In genomic region chr2:148179724-148180123, GRCh38 we compare ENCODE assay signal across 24 cellular contexts.
DNase-seq lines count a peak whose midpoint lies in the region; ATAC-seq, FAIRE-seq and TF ChIP-seq lines count a peak whose summit lies in the region.
"Had no signal": no experiment of that assay in that cellular context is flagged by ENCODE, and none has a peak within 500 bp of the region (broad histone marks: within the 10 kb centered on the region; RNA-seq: fewer than 3 reads in every experiment).

No MANE protein-coding gene starts in this region.

- H3K27me3 ChIP-seq in HepG2 (ENCODE audit: control insufficient read depth in 1 of 2, insufficient read depth in 2 of 2, low read length in 2 of 2) (no peaks in the 10 kb centered on the region), right lobe of liver (no peaks in the 10 kb centered on the region), K562 (ENCODE audit: control insufficient read depth in 2 of 2, insufficient read depth in 2 of 2, low read length in 2 of 2) (no peaks in the 10 kb centered on the region), neural progenitor cell (no peaks in the 10 kb centered on the region), upper lobe of right lung (no peaks in the 10 kb centered on the region), prostate gland (replicated peaks; ENCODE audit: insufficient read depth) (no peaks in the 10 kb centered on the region)
- H3K27me3 ChIP-seq: BLaER1 treated with 17β-estradiol and CSF1 and Interleukin-3, amounts not matched to agents 10 nM and 100 nM had no signal

- H3K36me3 ChIP-seq in HepG2 (replicated peaks in 1 of 2; ENCODE audit: control insufficient read depth in 1 of 2, insufficient read depth in 2 of 2, low read length in 2 of 2) (peaks cover 0 to 3% of the 10 kb centered on the region in 2 experiments; a peak in 1 of 5 replicates), right lobe of liver (no peaks in the 10 kb centered on the region), K562 (ENCODE audit: control insufficient read depth, insufficient read depth, low read length) (no peaks in the 10 kb centered on the region), neural progenitor cell (peaks cover 5% of the 10 kb centered on the region), upper lobe of right lung (peaks cover 12% of the 10 kb centered on the region), prostate gland (no peaks in the 10 kb centered on the region)

- peaks cover 3% of the 10 kb centered on the region for H3K36me3 Mint-ChIP-seq in neural progenitor cell

- in situ Hi-C loops in HepG2 (cut with HindIII; ENCODE audit: extremely low pct_ligation_motif_present, low pct_unique_long_range_greater_than_20kb): no loop called here
- in situ Hi-C loops in K562 (cut with MboI): no loop called here

- H3F3A ChIP-seq in neural progenitor cell (ENCODE audit: low read depth): no peaks in the 10 kb centered on the region

- H3K4me3 ChIP-seq in HepG2 (replicated peaks in 1 of 3; ENCODE audit: insufficient read depth in 1 of 3, low read depth in 2 of 3, low read length in 3 of 3) (no peak overlapping the region), right lobe of liver (no peak overlapping the region), K562 (no peak overlapping the region), neural progenitor cell (no peak overlapping the region), upper lobe of right lung (no peak overlapping the region), prostate gland (no peak overlapping the region)
- H3K4me3 ChIP-seq: A549; BLaER1 treated with 17β-estradiol and CSF1 and Interleukin-3, amounts not matched to agents 10 nM and 100 nM; GM12878 had no signal

- POLR2A ChIA-PET in HepG2 (lab: Yijun Ruan, JAX) (no interaction called here), K562 (lab: Yijun Ruan, JAX) (no interaction called here)

- H3K9me1 ChIP-seq in K562 (ENCODE audit: control insufficient read depth, insufficient read depth, low read length): no peaks in the 10 kb centered on the region

- TF ChIP-seq EP300 in HepG2 (IDR thresholded peaks at IDR 0.05; ENCODE audit: low read depth in 2 of 2, low read length in 2 of 2): no peak
- TF ChIP-seq EP300 in HepG2 (CRISPR knock-in tag; IDR thresholded peaks at IDR 0.05; ENCODE audit: borderline replicate concordance): no peak
- no peak for TF ChIP-seq EP300 in K562 (IDR thresholded peaks at IDR 0.05; ENCODE audit: low read length)

- CTCF ChIA-PET in HepG2 (lab: Yijun Ruan, JAX; ENCODE audit: low intra/inter-chr PET ratio, low total read pairs) (no interaction called here), K562 (lab: Yijun Ruan, JAX; ENCODE audit: low intra/inter-chr PET ratio) (no interaction called here)

- TF ChIP-seq POLR2A in HepG2 (IDR thresholded peaks at IDR 0.05; ENCODE audit: insufficient read depth in 1 of 2, low read depth in 2 of 2, low read length in 2 of 2) (no peak), right lobe of liver (IDR thresholded peaks at IDR 0.05) (no peak), K562 (conservative IDR thresholded peaks at IDR 0.05) (no peak), prostate gland (IDR thresholded peaks at IDR 0.05) (no peak)

- H3K27me3 Mint-ChIP-seq in neural progenitor cell (ENCODE audit: insufficient read depth, low read depth): no peaks in the 10 kb centered on the region
- H3K27me3 Mint-ChIP-seq: B cell; CD4-positive, alpha-beta T cell had no signal

- intact Hi-C loops in HepG2 (cut with micrococcal nuclease; ENCODE audit: unreplicated experiment): no loop called here
- intact Hi-C loops in right lobe of liver (cut with DNase I): no loop called here
- intact Hi-C loops in K562 (cut with micrococcal nuclease): no loop called here
- intact Hi-C loops in upper lobe of right lung (cut with DNase I): no loop called here
- intact Hi-C loops in prostate gland (cut with DNase I): no loop called here

- no peaks in the 10 kb centered on the region for H3K4me1 Mint-ChIP-seq in neural progenitor cell
- H3K4me1 Mint-ChIP-seq: B cell had no signal

- no peaks in the 10 kb centered on the region for H3K79me2 ChIP-seq in HepG2 (ENCODE audit: insufficient read depth, low read length)
- no peaks in the 10 kb centered on the region for H3K79me2 ChIP-seq in K562 (ENCODE audit: control insufficient read depth, insufficient read depth, low read length)
- H3K79me2 ChIP-seq in neural progenitor cell (ENCODE audit: low read depth): no peaks in the 10 kb centered on the region

- TF ChIP-seq RAD21 in HepG2 (CRISPR knock-in tag; IDR thresholded peaks at IDR 0.05): no peak
- no peak for TF ChIP-seq RAD21 in K562 (CRISPR knock-in tag; conservative IDR thresholded peaks at IDR 0.05 in 1 of 2, IDR thresholded peaks at IDR 0.05 in 1 of 2)

- no peak overlapping the region for H2AFZ ChIP-seq in HepG2 (ENCODE audit: low read length)
- no peak overlapping the region for H2AFZ ChIP-seq in K562 (ENCODE audit: low read depth, low read length)
- H2AFZ ChIP-seq in neural progenitor cell (replicated peaks): no peak overlapping the region

- H3K4me3 Mint-ChIP-seq in neural progenitor cell: no peak overlapping the region
- H3K4me3 Mint-ChIP-seq: B cell; CD4-positive, alpha-beta T cell; CD8-positive, alpha-beta T cell had no signal

- no peaks in the 10 kb centered on the region for H3K9me3 Mint-ChIP-seq in neural progenitor cell
- H3K9me3 Mint-ChIP-seq: CD4-positive, alpha-beta T cell; CD8-positive, alpha-beta T cell had no signal

- H3K4me2 ChIP-seq in HepG2 (ENCODE audit: low read depth, low read length): no peak overlapping the region
- no peak overlapping the region for H3K4me2 ChIP-seq in K562 (ENCODE audit: insufficient read depth, low read length)
- H3K4me2 ChIP-seq in neural progenitor cell: no peak overlapping the region
- H3K4me2 ChIP-seq: A549; BLaER1 treated with 17β-estradiol and CSF1 and Interleukin-3, amounts not matched to agents 10 nM and 100 nM had no signal

- no peak overlapping the region for H3K27ac ChIP-seq in HepG2 (ENCODE audit: extremely low read length, insufficient read depth, low read length)
- H3K27ac ChIP-seq in right lobe of liver: no peak overlapping the region
- no peak overlapping the region for H3K27ac ChIP-seq in K562 (ENCODE audit: extremely low read depth, low read depth, low read length)
- H3K27ac ChIP-seq in neural progenitor cell: peak overlapping the region; percentile 5
- H3K27ac ChIP-seq in upper lobe of right lung: no peak overlapping the region
- no peak overlapping the region for H3K27ac ChIP-seq in prostate gland
- H3K27ac ChIP-seq: 22Rv1; A549; BLaER1 treated with 17β-estradiol and CSF1 and Interleukin-3, amounts not matched to agents 10 nM and 100 nM; C4-2B had no signal

- no peak overlapping the region for H3K27ac Mint-ChIP-seq in neural progenitor cell
- H3K27ac Mint-ChIP-seq: B cell; CD4-positive, alpha-beta T cell; CD8-positive, alpha-beta T cell had no signal

- no TSS peak for BruUV-seq in HepG2 (replicated peaks; lab: Mats Ljungman, UMichigan)
- no TSS peak for BruUV-seq in K562 (replicated peaks; lab: Mats Ljungman, UMichigan)

- FAIRE-seq in HepG2 (lab: Jason Lieb, UNC): no peak
- FAIRE-seq in K562 (lab: Jason Lieb, UNC): no peak
- FAIRE-seq in frontal cortex (lab: Jason Lieb, UNC): peak; percentile 30
- FAIRE-seq: A549, D721Med, GM12878, GM12892, GM18507 had no signal

- no peak overlapping the region for H3K9ac ChIP-seq in HepG2 (ENCODE audit: insufficient read depth, low read depth, low read length)
- no peak overlapping the region for H3K9ac ChIP-seq in K562 (ENCODE audit: insufficient read depth in 1 of 2, low read depth in 2 of 2, low read length in 2 of 2)
- no peak overlapping the region for H3K9ac ChIP-seq in neural progenitor cell
- H3K9ac ChIP-seq: BLaER1 treated with 17β-estradiol and CSF1 and Interleukin-3, amounts not matched to agents 10 nM and 100 nM had no signal

- TF ChIP-seq CTCF in HepG2 (CRISPR knock-in tag; IDR thresholded peaks at IDR 0.05) (no peak), right lobe of liver (IDR thresholded peaks at IDR 0.05) (no peak), K562 (IDR thresholded peaks at IDR 0.05 in 2 of 3, conservative IDR thresholded peaks at IDR 0.05 in 1 of 3; ENCODE audit: insufficient read depth in 2 of 3, low read depth in 1 of 3, low read length in 3 of 3) (no peak), neural progenitor cell (IDR thresholded peaks at IDR 0.05) (no peak), upper lobe of right lung (IDR thresholded peaks at IDR 0.05) (no peak), prostate gland (IDR thresholded peaks at IDR 0.05) (no peak)

- H3K4me1 ChIP-seq in HepG2 (ENCODE audit: insufficient read depth, low read length) (no peaks in the 10 kb centered on the region), right lobe of liver (no peaks in the 10 kb centered on the region), K562 (replicated peaks in 1 of 2; ENCODE audit: control insufficient read depth in 2 of 2, insufficient read depth in 2 of 2, low read length in 2 of 2) (no peaks in the 10 kb centered on the region), neural progenitor cell (no peaks in the 10 kb centered on the region), upper lobe of right lung (no peaks in the 10 kb centered on the region), prostate gland (replicated peaks) (no peaks in the 10 kb centered on the region)
- H3K4me1 ChIP-seq: A549, Caco-2 had no signal

- H4K20me1 ChIP-seq in HepG2 (ENCODE audit: insufficient read depth, low read length) (no peaks in the 10 kb centered on the region), K562 (replicated peaks; ENCODE audit: control insufficient read depth, insufficient read depth, low read length) (no peaks in the 10 kb centered on the region), neural progenitor cell (ENCODE audit: low read depth) (no peaks in the 10 kb centered on the region)
- H4K20me1 ChIP-seq: BLaER1 treated with 17β-estradiol and CSF1 and Interleukin-3, amounts not matched to agents 10 nM and 100 nM had no signal

- H3K9me3 ChIP-seq in HepG2 (ENCODE audit: low read length) (no peaks in the 10 kb centered on the region), right lobe of liver (no peaks in the 10 kb centered on the region), K562 (replicated peaks; ENCODE audit: control insufficient read depth, insufficient read depth, low read depth, low read length) (no peaks in the 10 kb centered on the region), neural progenitor cell (ENCODE audit: low read depth) (no peaks in the 10 kb centered on the region), upper lobe of right lung (no peaks in the 10 kb centered on the region), prostate gland (no peaks in the 10 kb centered on the region)
- H3K9me3 ChIP-seq: A549; BLaER1 treated with 17β-estradiol and CSF1 and Interleukin-3, amounts not matched to agents 10 nM and 100 nM; Caco-2 had no signal

- DNase-seq in HepG2 (ENCODE audit: low spot score): no peak
- DNase-seq in right lobe of liver: no peak
- DNase-seq in K562 (ENCODE audit: extremely low read depth in 1 of 4, low spot score in 3 of 4): no peak
- DNase-seq in frontal cortex (ENCODE audit: low spot score in 2 of 2): no peak
- DNase-seq in neural progenitor cell (ENCODE audit: low spot score): no peak
- DNase-seq in upper lobe of right lung: no peak
- DNase-seq in prostate gland (ENCODE audit: low spot score): no peak
- DNase-seq: AML-193; Caco-2; Calu3; CD4-positive, alpha-beta T cell; CD8-positive, alpha-beta T cell; DMS79 treated with DMSO at 0.1 percent for 48 hours; GDM1 had no signal

- 92% methylated on average over 1 of the region's 1 CpG for WGBS in HepG2 (ENCODE audit: low lambda C conversion rate)
- WGBS in right lobe of liver (ENCODE audit: insufficient coverage, low coverage, low lambda C conversion rate, missing lambda C conversion rate): 92% methylated on average over 1 of the region's 1 CpG
- WGBS in K562 (ENCODE audit: insufficient coverage, low coverage, missing lambda C conversion rate): 36% methylated on average over 1 of the region's 1 CpG
- WGBS in prostate gland: 81% methylated on average over 1 of the region's 1 CpG

- no peak for ATAC-seq in HepG2
- ATAC-seq in right lobe of liver: no peak
- ATAC-seq in K562: no peak
- ATAC-seq in SK-N-SH treated with all-trans-retinoic acid at 6 μM for 48 hours: no peak
- no peak for ATAC-seq in upper lobe of right lung
- ATAC-seq: A549; CD8-positive, alpha-beta T cell; GM12878 had no signal

Comparison
In these comparisons a context has a peak if more than half of its experiments do, and no peak if none do; other contexts are left out.
1. Of the 241 proteins assayed by ChIP-seq in both HepG2 and K562: peak only in HepG2: MAFF and MAFK; only in K562: MAFG; in both: none; in neither: 238.